In genomic region chr11:112903310-112903709, GRCh38 we compare ENCODE assay signal across 18 cellular contexts. TPM values are rescaled to one million over a fixed set of nuclear protein-coding genes. Genes with fewer than 3 reads are reported as not detected.
DNase-seq lines count a peak whose midpoint lies in the region; ATAC-seq, FAIRE-seq and TF ChIP-seq lines count a peak whose summit lies in the region.
"Had no signal": no experiment of that assay in that cellular context is flagged by ENCODE, and none has a peak within 500 bp of the region (broad histone marks: within the 10 kb centered on the region; RNA-seq: fewer than 3 reads in every experiment).

No MANE protein-coding gene starts in this region.

- CTCF ChIA-PET in CD4-positive, alpha-beta memory T cell (lab: Charles Lee; ENCODE audit: partially characterized antibody) = no interaction called here

- H3K27me3 Mint-ChIP-seq in nephron progenitor cell (ENCODE audit: low read depth, poor library complexity) = peaks cover 12% of the 10 kb centered on the region
- H3K27me3 Mint-ChIP-seq in CD4-positive, alpha-beta memory T cell = peaks cover 0 to 3% of the 10 kb centered on the region in 2 donors
- H3K27me3 Mint-ChIP-seq in glutamatergic neuron (ENCODE audit: unreplicated experiment) = no peaks in the 10 kb centered on the region

- 65 to 70% methylated on average over 4 of the region's 4 CpGs for WGBS in pancreas, 2 donors

- TF ChIP-seq CTCF in nephron progenitor cell (IDR thresholded peaks at IDR 0.05) (no peak), pancreas (IDR thresholded peaks at IDR 0.05) (no peak), glutamatergic neuron (IDR thresholded peaks at IDR 0.05; ENCODE audit: partially characterized antibody, unreplicated experiment) (no peak)

- H3K36me3 ChIP-seq in BLaER1 treated with 17β-estradiol and CSF1 and Interleukin-3, amounts not matched to agents 10 nM and 100 nM = no peaks in the 10 kb centered on the region
- no peaks in the 10 kb centered on the region for H3K36me3 ChIP-seq in pancreas
- H3K36me3 ChIP-seq in CD4-positive, alpha-beta memory T cell (ENCODE audit: insufficient read depth, low read length) = no peaks in the 10 kb centered on the region
- H3K36me3 ChIP-seq: right atrium auricular region, stomach had no signal

- H3K4me1 ChIP-seq in BLaER1 treated with 17β-estradiol and CSF1 and Interleukin-3, amounts not matched to agents 10 nM and 100 nM = peaks cover 11 to 28% (median 21%) of the 10 kb centered on the region in 10 experiments; a peak in 18 of 20 replicates
- H3K4me1 ChIP-seq in pancreas = no peaks in the 10 kb centered on the region
- H3K4me1 ChIP-seq in CD4-positive, alpha-beta memory T cell (ENCODE audit: insufficient read depth, low read length) = no peaks in the 10 kb centered on the region

- ATAC-seq in pancreas = no peak
- ATAC-seq: activated T-helper 17 cell treated with anti-CD3 and anti-CD28 coated beads, Interleukin-2, amount 50 U/mL, for 72 hours; natural killer cell treated with Interleukin-12 subunit alpha and Interleukin-12 subunit beta and Interleukin-15 and Interleukin-18, amount 100 ng/mL, for 72 hours had no signal

- H3K27me3 ChIP-seq in BLaER1 treated with 17β-estradiol and CSF1 and Interleukin-3, amounts not matched to agents 10 nM and 100 nM = no peaks in the 10 kb centered on the region
- no peaks in the 10 kb centered on the region for H3K27me3 ChIP-seq in pancreas
- H3K27me3 ChIP-seq in CD4-positive, alpha-beta memory T cell (ENCODE audit: insufficient read depth, low read length) = no peaks in the 10 kb centered on the region
- H3K27me3 ChIP-seq: right atrium auricular region, stomach had no signal

- no peak overlapping the region for H3K27ac ChIP-seq in BLaER1 treated with 17β-estradiol and CSF1 and Interleukin-3, amounts not matched to agents 10 nM and 100 nM
- H3K27ac ChIP-seq in pancreas = no peak overlapping the region
- no peak overlapping the region for H3K27ac ChIP-seq in CD4-positive, alpha-beta memory T cell (ENCODE audit: low read depth, low read length)

- POLR2A ChIA-PET in CD4-positive, alpha-beta memory T cell (lab: Charles Lee; ENCODE audit: partially characterized antibody) = no interaction called here

- H3K4me3 Mint-ChIP-seq in nephron progenitor cell = peak overlapping the region; percentile 13
- no peak overlapping the region for H3K4me3 Mint-ChIP-seq in CD4-positive, alpha-beta memory T cell
- H3K4me3 Mint-ChIP-seq in glutamatergic neuron (ENCODE audit: unreplicated experiment) = no peak overlapping the region
- H3K4me3 Mint-ChIP-seq: activated T-helper 17 cell treated with anti-CD3 and anti-CD28 coated beads, Interleukin-2, amount 50 U/mL, for 72 hours; H9; natural killer cell treated with Interleukin-12 subunit alpha and Interleukin-12 subunit beta and Interleukin-15 and Interleukin-18, amount 100 ng/mL, for 72 hours had no signal

- DNase-seq in NCI-H2029 treated with DMSO at 0.1 percent for 48 hours (lab: John Stamatoyannopoulos, UW) (peak; percentile 33), cerebellar cortex (ENCODE audit: low spot score) (peak; percentile 20), nephron progenitor cell (no peak), pancreas (no peak), glutamatergic neuron (no peak), H4 (ENCODE audit: low spot score) (no peak)
- no peak for DNase-seq in CD4-positive, alpha-beta memory T cell
- DNase-seq: ACHN; activated CD4-positive, CD25-positive, alpha-beta regulatory T cell; H9; NCI-H1694 treated with DMSO at 0.1 percent for 48 hours; NK-92 treated with Interleukin-12 subunit alpha and Interleukin-12 subunit beta, amount 100 ng/mL, for 24 hours; stomach had no signal

- H3K4me2 ChIP-seq in BLaER1 treated with 17β-estradiol and CSF1 and Interleukin-3, amounts not matched to agents 10 nM and 100 nM = peak overlapping the region in 8 of 11 experiments; percentile 41 to 64 (median 54); a peak in 14 of 22 replicates

- H3K9ac ChIP-seq in BLaER1 treated with 17β-estradiol and CSF1 and Interleukin-3, amounts not matched to agents 10 nM and 100 nM = no peak overlapping the region

- H4K20me1 ChIP-seq in BLaER1 treated with 17β-estradiol and CSF1 and Interleukin-3, amounts not matched to agents 10 nM and 100 nM = no peaks in the 10 kb centered on the region

- H3K9me3 Mint-ChIP-seq in nephron progenitor cell = peaks cover 8% of the 10 kb centered on the region
- H3K9me3 Mint-ChIP-seq in CD4-positive, alpha-beta memory T cell = peaks cover 0 to 5% (median under 1%) of the 10 kb centered on the region in 8 donors
- peaks cover 3% of the 10 kb centered on the region for H3K9me3 Mint-ChIP-seq in glutamatergic neuron (ENCODE audit: unreplicated experiment)
- H3K9me3 Mint-ChIP-seq: activated T-helper 17 cell treated with anti-CD3 and anti-CD28 coated beads, Interleukin-2, amount 50 U/mL, for 72 hours; H9 had no signal

- H3K36me3 Mint-ChIP-seq in nephron progenitor cell (ENCODE audit: low read depth) (no peaks in the 10 kb centered on the region), glutamatergic neuron (ENCODE audit: unreplicated experiment) (peaks cover 6% of the 10 kb centered on the region)
- H3K36me3 Mint-ChIP-seq in CD4-positive, alpha-beta memory T cell = no peaks in the 10 kb centered on the region
- H3K36me3 Mint-ChIP-seq: natural killer cell treated with Interleukin-12 subunit alpha and Interleukin-12 subunit beta and Interleukin-15 and Interleukin-18, amount 100 ng/mL, for 72 hours had no signal

- FAIRE-seq in pancreas (lab: Jason Lieb, UNC) = no peak
- FAIRE-seq: GM12891 had no signal

- peaks cover 0 to 6% (median 0%) of the 10 kb centered on the region in 11 experiments; a peak in 5 of 22 replicates for H3K9me3 ChIP-seq in BLaER1 treated with 17β-estradiol and CSF1 and Interleukin-3, amounts not matched to agents 10 nM and 100 nM (replicated peaks in 1 of 11)
- H3K9me3 ChIP-seq in pancreas = no peaks in the 10 kb centered on the region
- H3K9me3 ChIP-seq in CD4-positive, alpha-beta memory T cell (ENCODE audit: control insufficient read depth in 1 of 2, low read length in 2 of 2) = no peaks in the 10 kb centered on the region
- H3K9me3 ChIP-seq: right atrium auricular region, stomach had no signal

- H3K4me1 Mint-ChIP-seq in nephron progenitor cell (peaks cover 46% of the 10 kb centered on the region), glutamatergic neuron (ENCODE audit: low read depth, unreplicated experiment) (peaks cover 26% of the 10 kb centered on the region)
- H3K4me1 Mint-ChIP-seq in CD4-positive, alpha-beta memory T cell = no peaks in the 10 kb centered on the region
- H3K4me1 Mint-ChIP-seq: activated T-helper 17 cell treated with anti-CD3 and anti-CD28 coated beads, Interleukin-2, amount 50 U/mL, for 72 hours; H9 had no signal

- H3K27ac Mint-ChIP-seq in nephron progenitor cell (peak overlapping the region; percentile 26), glutamatergic neuron (ENCODE audit: unreplicated experiment) (no peak overlapping the region)
- no peak overlapping the region for H3K27ac Mint-ChIP-seq in CD4-positive, alpha-beta memory T cell
- H3K27ac Mint-ChIP-seq: activated T-helper 17 cell treated with anti-CD3 and anti-CD28 coated beads, Interleukin-2, amount 50 U/mL, for 72 hours; H9; natural killer cell treated with Interleukin-12 subunit alpha and Interleukin-12 subunit beta and Interleukin-15 and Interleukin-18, amount 100 ng/mL, for 72 hours had no signal

- no peak overlapping the region for H3K4me3 ChIP-seq in BLaER1 treated with 17β-estradiol and CSF1 and Interleukin-3, amounts not matched to agents 10 nM and 100 nM
- H3K4me3 ChIP-seq in pancreas = no peak overlapping the region
- no peak overlapping the region for H3K4me3 ChIP-seq in CD4-positive, alpha-beta memory T cell (ENCODE audit: low read length in 2 of 2)
- H3K4me3 ChIP-seq: right atrium auricular region, stomach had no signal

- intact Hi-C loops in pancreas (cut with DNase I) = no loop called here
- intact Hi-C loops in CD4-positive, alpha-beta memory T cell (cut with micrococcal nuclease) = no loop called here

RNA-seq across cellular contexts. Expression of gene NCAM1, which starts 57.9 kb away (rescaled TPM):
- 10 to 100 TPM in 2 of 6 donors, 1 to 10 TPM in 4; 1.2 to 19.6 (median 3.0) TPM for total RNA-seq in pancreas
- 1 to 10 TPM; 3.0 to 7.8 TPM for polyA plus RNA-seq in pancreas
- total RNA-seq in CD4-positive, alpha-beta memory T cell = under 1 TPM in 1 of 2 experiments, not detected in 1; 0.39 TPM
- polyA plus RNA-seq in CD4-positive, alpha-beta memory T cell = not detected
- 819 TPM for total RNA-seq in glutamatergic neuron (ENCODE audit: unreplicated experiment)
- 4.8 and 5.0 TPM in 2 replicates for total RNA-seq in H4 (2014; rRNA removed; shearing (Covaris generic))
- total RNA-seq: activated T-helper 17 cell treated with anti-CD3 and anti-CD28 coated beads, Interleukin-2, amount 50 U/mL, for 72 hours had no signal

Comparison
In these comparisons a context has a peak if more than half of its experiments do, and no peak if none do; other contexts are left out.
1. DNase-seq: peak in NCI-H2029 treated with DMSO at 0.1 percent for 48 hours (single experiment) and cerebellar cortex (single experiment); none in nephron progenitor cell (single experiment), pancreas (0 of 6), CD4-positive, alpha-beta memory T cell (0 of 5), glutamatergic neuron (single experiment) and H4 (single experiment).
2. RNA of gene NCAM1, which starts 57.9 kb away (total RNA-seq): 819 TPM in glutamatergic neuron (single experiment); 4.8 to 5.0 TPM in H4, 1.2 to 19.6 TPM in pancreas and 0.39 TPM in CD4-positive, alpha-beta memory T cell; every median in the first group is over 10 times any median in the second.